8 cellular contexts compared by ENCODE assay signal in the genomic region with DNA sequence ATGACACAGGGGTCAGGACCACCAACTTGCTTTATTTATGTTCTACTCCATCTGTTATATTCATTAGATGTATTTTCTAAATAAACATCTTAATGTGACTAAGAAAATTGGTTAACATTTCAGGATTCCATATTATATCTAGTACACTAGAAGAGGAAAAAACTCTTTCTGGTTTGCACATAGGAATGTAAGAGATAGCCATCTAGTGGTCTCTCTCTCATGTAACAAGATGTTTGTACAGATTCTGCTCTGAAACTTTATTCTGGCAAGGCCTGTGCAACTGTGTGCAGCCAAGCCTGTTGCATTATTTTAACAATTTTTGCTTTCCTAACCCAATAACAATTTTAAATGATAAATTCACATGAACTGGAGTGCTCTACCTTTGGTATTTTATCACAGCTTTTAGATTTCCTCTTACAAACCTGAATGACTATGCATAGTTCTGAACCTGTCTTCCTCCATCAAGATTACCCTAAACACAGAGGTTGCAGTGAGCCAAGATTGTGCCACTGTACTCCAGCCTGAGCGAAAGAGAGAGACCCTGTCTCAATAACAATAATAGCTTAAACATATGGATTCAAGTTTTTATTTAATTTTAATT.
DNase-seq lines count a peak whose midpoint lies in the region; ATAC-seq and TF ChIP-seq lines count a peak whose summit lies in the region.

No MANE protein-coding gene starts in this region.

- no peaks in the 10 kb centered on the region for H4K20me1 ChIP-seq in OCI-LY1 (ENCODE audit: insufficient read depth, low read length)

- WGBS in psoas muscle, 3 donors = 75 to 93% (median 92%) methylated on average over 1 of the region's 1 CpG

- H3K27me3 ChIP-seq in OCI-LY1 (ENCODE audit: insufficient read depth, low read length) (no peaks in the 10 kb centered on the region), psoas muscle (ENCODE audit: insufficient read depth in 3 of 3, low read length in 2 of 3) (no peaks in the 10 kb centered on the region)

- peak; percentile 7 for DNase-seq in COLO829 (ENCODE audit: low spot score)
- DNase-seq in GM20000 (ENCODE audit: low spot score) = peak; percentile 7
- peak; percentile 62 for DNase-seq in fibroblast of gingiva (ENCODE audit: low read depth)
- DNase-seq in psoas muscle = no peak
- no peak for DNase-seq in stimulated activated effector memory CD8-positive, alpha-beta T cell treated with anti-CD3 and anti-CD28 coated beads, Interleukin-12 subunit alpha, Interleukin-12 subunit beta, amount 100 ng/mL, for 72 hours (ENCODE audit: low spot score in 2 of 2)
- no peak for DNase-seq in activated CD4-positive, CD25-positive, alpha-beta regulatory T cell treated with anti-CD3 and anti-CD28 coated beads, Interleukin-2, amount 50 U/mL, for 72 hours
- no peak for DNase-seq in activated gamma-delta T cell (lab: John Stamatoyannopoulos, UW)

- H3K9me3 ChIP-seq in OCI-LY1 (ENCODE audit: low read length) (no peaks in the 10 kb centered on the region), psoas muscle (no peaks in the 10 kb centered on the region)

- H3K9ac ChIP-seq in OCI-LY1 (ENCODE audit: low read length) = no peak overlapping the region

- H3K4me3 ChIP-seq in OCI-LY1 (ENCODE audit: low read depth, low read length, poor library complexity, severe bottlenecking) (no peak overlapping the region), psoas muscle (no peak overlapping the region)

- H3K4me1 Mint-ChIP-seq in stimulated activated effector memory CD8-positive, alpha-beta T cell treated with anti-CD3 and anti-CD28 coated beads, Interleukin-12 subunit alpha, Interleukin-12 subunit beta, amount 100 ng/mL, for 72 hours = no peaks in the 10 kb centered on the region

- H3K27ac Mint-ChIP-seq in stimulated activated effector memory CD8-positive, alpha-beta T cell treated with anti-CD3 and anti-CD28 coated beads, Interleukin-12 subunit alpha, Interleukin-12 subunit beta, amount 100 ng/mL, for 72 hours = no peak overlapping the region

- peak in 3 of 4 donors; percentile 61 to 70 (median 61) for ATAC-seq in psoas muscle
- ATAC-seq in stimulated activated effector memory CD8-positive, alpha-beta T cell treated with anti-CD3 and anti-CD28 coated beads, Interleukin-12 subunit alpha, Interleukin-12 subunit beta, amount 100 ng/mL, for 72 hours = no peak

- H2AFZ ChIP-seq in OCI-LY1 (ENCODE audit: low read length) = no peak overlapping the region

- H3K4me3 Mint-ChIP-seq in stimulated activated effector memory CD8-positive, alpha-beta T cell treated with anti-CD3 and anti-CD28 coated beads, Interleukin-12 subunit alpha, Interleukin-12 subunit beta, amount 100 ng/mL, for 72 hours = no peak overlapping the region

- no peak overlapping the region for H3K4me2 ChIP-seq in OCI-LY1 (ENCODE audit: low read length)

- no peak overlapping the region for H3K27ac ChIP-seq in OCI-LY1 (ENCODE audit: low read depth, low read length, poor library complexity, severe bottlenecking)
- H3K27ac ChIP-seq in psoas muscle = no peak overlapping the region

- intact Hi-C loops in psoas muscle (cut with DNase I) = loop anchor here (5.0 to 10.0 kb wide), 2 partner anchors 187 to 189 kb away; no protein-coding TSS in a partner anchor

- TF ChIP-seq CTCF in GM20000 (IDR thresholded peaks at IDR 0.05; ENCODE audit: extremely low read depth, missing control alignments) = no peak
- peak; percentile 52 for TF ChIP-seq CTCF in OCI-LY1 (IDR thresholded peaks at IDR 0.05; ENCODE audit: low read length)
- TF ChIP-seq CTCF in psoas muscle (IDR thresholded peaks at IDR 0.05) = peak; percentile 46

- no peaks in the 10 kb centered on the region for H3K9me3 Mint-ChIP-seq in stimulated activated effector memory CD8-positive, alpha-beta T cell treated with anti-CD3 and anti-CD28 coated beads, Interleukin-12 subunit alpha, Interleukin-12 subunit beta, amount 100 ng/mL, for 72 hours

- no peaks in the 10 kb centered on the region for H3F3A ChIP-seq in OCI-LY1 (ENCODE audit: insufficient read depth, low read length)

- H3K4me1 ChIP-seq in OCI-LY1 (ENCODE audit: insufficient read depth, low read length, severe bottlenecking) (no peaks in the 10 kb centered on the region), psoas muscle (peaks cover 13% of the 10 kb centered on the region)

- H3K79me2 ChIP-seq in OCI-LY1 (ENCODE audit: insufficient read depth, low read length) = no peaks in the 10 kb centered on the region

- no peaks in the 10 kb centered on the region for H3K9me2 ChIP-seq in OCI-LY1 (ENCODE audit: low read depth, low read length)

- H3K36me3 Mint-ChIP-seq in stimulated activated effector memory CD8-positive, alpha-beta T cell treated with anti-CD3 and anti-CD28 coated beads, Interleukin-12 subunit alpha, Interleukin-12 subunit beta, amount 100 ng/mL, for 72 hours = peaks cover 36% of the 10 kb centered on the region

- H3K36me3 ChIP-seq in OCI-LY1 (ENCODE audit: insufficient read depth, low read length) (no peaks in the 10 kb centered on the region), psoas muscle (ENCODE audit: insufficient read depth in 1 of 2, low read depth in 1 of 2) (peaks cover 0 to 17% of the 10 kb centered on the region in 2 donors)

Comparison
In these comparisons a context has a peak if more than half of its experiments do, and no peak if none do; other contexts are left out.
1. DNase-seq: peak in COLO829 (single experiment), GM20000 (single experiment) and fibroblast of gingiva (single experiment); none in psoas muscle (0 of 2), stimulated activated effector memory CD8-positive, alpha-beta T cell treated with anti-CD3 and anti-CD28 coated beads, Interleukin-12 subunit alpha, Interleukin-12 subunit beta, amount 100 ng/mL, for 72 hours (0 of 2), activated CD4-positive, CD25-positive, alpha-beta regulatory T cell treated with anti-CD3 and anti-CD28 coated beads, Interleukin-2, amount 50 U/mL, for 72 hours (single experiment) and activated gamma-delta T cell (single experiment).